In genomic region chr7:93301736-93302135, GRCh38 we compare ENCODE assay signal across 26 cellular contexts.
"Had no signal": no experiment of that assay in that cellular context is flagged by ENCODE, and none has a peak within 500 bp of the region (broad histone marks: within the 10 kb centered on the region; RNA-seq: fewer than 3 reads in every experiment).

No MANE protein-coding gene starts in this region.

- H3K9me3 Mint-ChIP-seq: activated CD8-positive, alpha-beta T cell treated with anti-CD3 and anti-CD28 coated beads for 36 hours; activated naive CD4-positive, alpha-beta T cell treated with anti-CD3 and anti-CD28 coated beads, Interleukin-2, amount 50 U/mL, for 24 hours; activated T-helper 1 cell treated with anti-CD3 and anti-CD28 coated beads, Interleukin-12 subunit alpha, Interleukin-12 subunit beta, Interleukin-2, Interleukin-4 antibody, amounts not matched to agents 30 ng/mL and 10 ng/mL and 1 ng/mL, durations not matched to agents 14 hours and 24 hours and 36 hours; T-helper 1 cell treated with Interleukin-12 subunit alpha and Interleukin-12 subunit beta and Interleukin-4 antibody, amounts not matched to agents 30 μg/mL and 1 μg/mL, for 36 hours had no signal

- H3K27ac Mint-ChIP-seq: activated CD8-positive, alpha-beta T cell treated with anti-CD3 and anti-CD28 coated beads for 36 hours; activated T-helper 1 cell treated with anti-CD3 and anti-CD28 coated beads, Interleukin-12 subunit alpha, Interleukin-12 subunit beta, Interleukin-2, Interleukin-4 antibody, amounts not matched to agents 30 ng/mL and 10 ng/mL and 1 ng/mL, durations not matched to agents 14 hours and 24 hours and 36 hours; T-helper 1 cell treated with Interleukin-12 subunit alpha and Interleukin-12 subunit beta and Interleukin-4 antibody, amounts not matched to agents 30 μg/mL and 1 μg/mL, for 36 hours had no signal

- H3K27me3 Mint-ChIP-seq: activated CD8-positive, alpha-beta T cell treated with anti-CD3 and anti-CD28 coated beads for 36 hours; activated naive CD4-positive, alpha-beta T cell treated with anti-CD3 and anti-CD28 coated beads, Interleukin-2, amount 50 U/mL, for 24 hours had no signal

- H3K4me3 ChIP-seq: breast epithelium, colonic mucosa, SJSA1 had no signal

- H3K4me1 ChIP-seq: breast epithelium, colonic mucosa, SJSA1 had no signal

- H3K36me3 ChIP-seq: breast epithelium, SJSA1 had no signal

- DNase-seq: activated CD4-positive, alpha-beta T cell treated with anti-CD3 and anti-CD28 coated beads for 4 hours; activated CD8-positive, alpha-beta memory T cell treated with anti-CD3 and anti-CD28 coated beads, Interleukin-2, amount 50 U/mL, for 4 hours; activated CD8-positive, alpha-beta T cell treated with anti-CD3 and anti-CD28 coated beads for 36 hours; activated effector memory CD4-positive, alpha-beta T cell treated with Interleukin-2 at 50 U/mL for 16 hours; activated naive CD4-positive, alpha-beta T cell; aorta; caudate nucleus; colonic mucosa; KG1; NCI-H1092; NCI-H1694; NCI-H2081; NCI-H2227 treated with DMSO at 0.1 percent for 48 hours; NCI-H526 treated with DMSO at 0.1 percent for 48 hours; NK-92 treated with Interleukin-12 subunit alpha and Interleukin-12 subunit beta, amount 100 ng/mL, for 24 hours; OCI-M1; RPMI8226 had no signal

- ATAC-seq: activated CD4-positive, CD25-positive, alpha-beta regulatory T cell treated with anti-CD3 and anti-CD28 coated beads, Interleukin-2, amount 50 U/mL, for 24 hours; activated CD8-positive, alpha-beta T cell treated with anti-CD3 and anti-CD28 coated beads for 36 hours; Panc1; Right ventricle myocardium inferior; SK-N-SH treated with all-trans-retinoic acid at 6 μM for 48 hours had no signal

- H3K4me3 Mint-ChIP-seq: activated CD8-positive, alpha-beta T cell treated with anti-CD3 and anti-CD28 coated beads for 36 hours; activated naive CD4-positive, alpha-beta T cell treated with anti-CD3 and anti-CD28 coated beads, Interleukin-2, amount 50 U/mL, for 24 hours; activated T-helper 1 cell treated with anti-CD3 and anti-CD28 coated beads, Interleukin-12 subunit alpha, Interleukin-12 subunit beta, Interleukin-2, Interleukin-4 antibody, amounts not matched to agents 30 ng/mL and 10 ng/mL and 1 ng/mL, durations not matched to agents 14 hours and 24 hours and 36 hours; T-helper 1 cell treated with Interleukin-12 subunit alpha and Interleukin-12 subunit beta and Interleukin-4 antibody, amounts not matched to agents 30 μg/mL and 1 μg/mL, for 36 hours had no signal

- H3K27me3 ChIP-seq: breast epithelium, colonic mucosa, SJSA1 had no signal

- H3K27ac ChIP-seq: breast epithelium, colonic mucosa, SJSA1 had no signal

- H3K4me1 Mint-ChIP-seq: activated naive CD4-positive, alpha-beta T cell treated with anti-CD3 and anti-CD28 coated beads, Interleukin-2, amount 50 U/mL, for 24 hours had no signal

- H3K9me3 ChIP-seq: breast epithelium, colonic mucosa, SJSA1 had no signal
